Comparison of ENCODE assay signal across 22 cellular contexts in the genomic region with DNA sequence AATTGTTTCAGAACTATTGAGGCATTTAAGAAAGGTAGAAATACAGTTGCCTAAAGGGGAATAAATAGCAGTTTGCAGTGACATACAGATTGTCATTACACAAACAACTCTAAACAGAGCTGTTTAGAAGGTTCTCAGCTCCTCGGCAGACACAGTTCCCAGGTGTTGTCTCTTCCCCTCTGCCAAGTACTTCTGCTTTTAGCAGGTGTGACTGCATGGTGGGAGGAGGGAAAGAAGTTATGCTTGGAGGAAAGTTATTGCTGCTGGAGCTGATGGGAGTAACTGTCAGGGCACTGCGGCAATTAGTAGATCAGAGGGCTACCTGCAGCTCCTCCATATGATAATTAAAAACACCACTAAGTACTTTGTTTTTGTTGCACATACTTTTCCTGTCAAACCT. TPM values are rescaled to one million over a fixed set of nuclear protein-coding genes. Genes with fewer than 3 reads are reported as not detected.
"Had no signal": no experiment of that assay in that cellular context is flagged by ENCODE, and none has a peak within 500 bp of the region (broad histone marks: within the 10 kb centered on the region; RNA-seq: fewer than 3 reads in every experiment).

No MANE protein-coding gene starts in this region.

- H3K4me2 ChIP-seq: hepatocyte had no signal

- H3K4me3 ChIP-seq: hepatocyte, ovary, psoas muscle, tibial artery had no signal

- H2AFZ ChIP-seq: hepatocyte had no signal

- H3K27me3 ChIP-seq: hepatocyte, ovary, tibial artery had no signal

- H3K9me3 ChIP-seq: ovary, psoas muscle, tibial artery had no signal

- ATAC-seq: activated T-helper 17 cell treated with anti-CD3 and anti-CD28 coated beads, Interleukin-2, amount 50 U/mL, for 72 hours; effector memory CD8-positive, alpha-beta T cell; left ventricle myocardium superior; psoas muscle; right cardiac atrium had no signal

- H3K36me3 ChIP-seq: ovary, tibial artery had no signal

- H3K27ac ChIP-seq: epithelial cell of prostate, hepatocyte, ovary, psoas muscle, tibial artery had no signal

- DNase-seq: activated B cell treated with CpG ODN at 0.5 μM for 24 hours; activated CD4-positive, alpha-beta memory T cell treated with anti-CD3 and anti-CD28 coated beads, Interleukin-2, amount 10 ng/mL, durations not matched to agents 7 days and 5 days; activated CD4-positive, alpha-beta T cell treated with anti-CD3 and anti-CD28 coated beads for 4 hours; activated naive CD4-positive, alpha-beta T cell; activated naive CD8-positive, alpha-beta T cell treated with anti-CD3 and anti-CD28 coated beads for 36 hours; activated T-cell treated with anti-CD3 and anti-CD28 coated beads, Interleukin-2, amount 50 U/mL, for 1 hour; amniotic stem cell; dermis blood vessel endothelial cell; effector memory CD8-positive, alpha-beta T cell; foreskin fibroblast; left ventricle myocardium superior; naive B cell; ovary; right cardiac atrium; stimulated activated CD4-positive, alpha-beta T cell treated with anti-CD3 and anti-CD28 coated beads, Interleukin-2, amount 100 ng/mL, for 24 hours; stimulated activated naive CD4-positive, alpha-beta T cell treated with Interleukin-2 at 50 U/mL for 16 hours; substantia nigra; tibial artery had no signal

- H3K4me1 ChIP-seq: psoas muscle had no signal

RNA-seq across cellular contexts. Expression of a gene that starts 14.5 kb away (rescaled TPM):
- total RNA-seq: activated B cell treated with CpG ODN at 0.5 μM for 24 hours; activated CD4-positive, alpha-beta memory T cell treated with anti-CD3 and anti-CD28 coated beads, Interleukin-2, amount 10 ng/mL, durations not matched to agents 7 days and 5 days; activated naive CD8-positive, alpha-beta T cell treated with anti-CD3 and anti-CD28 coated beads for 36 hours; activated T-helper 17 cell treated with anti-CD3 and anti-CD28 coated beads, Interleukin-2, amount 50 U/mL, for 72 hours had no signal
